Comparison of ENCODE assay signal across 21 cellular contexts in the genomic region with DNA sequence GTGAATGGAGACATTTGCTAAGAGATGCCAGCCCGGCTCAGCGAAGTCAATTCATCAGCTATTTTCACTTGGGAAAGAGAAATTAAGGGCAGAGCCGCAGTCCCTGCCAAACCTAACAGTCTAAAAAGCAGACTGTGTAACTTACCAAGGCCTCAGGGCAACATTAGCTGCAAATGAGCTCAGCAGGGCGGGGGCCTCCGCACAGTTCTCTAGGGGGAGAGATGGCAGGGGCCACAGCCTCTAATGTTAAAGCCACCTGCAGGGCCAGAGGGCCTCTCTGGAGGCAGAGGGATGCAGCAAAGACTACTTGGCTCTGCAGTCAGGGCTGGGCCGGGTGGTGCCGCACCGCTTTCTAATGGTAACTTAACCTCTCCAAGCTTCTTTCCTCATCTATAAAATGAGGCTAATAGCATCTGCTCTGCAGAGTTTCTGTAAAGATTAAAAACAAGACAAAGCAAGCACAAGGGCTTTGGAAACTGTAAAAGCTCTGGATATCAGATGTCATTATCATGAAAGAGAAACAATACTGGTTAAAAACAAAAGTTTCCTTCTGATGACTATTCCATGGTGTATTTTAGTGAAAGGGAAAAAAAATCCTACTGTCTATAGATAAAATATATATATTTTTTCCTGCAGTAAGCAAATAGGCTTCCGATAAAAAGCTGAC. TPM values are rescaled to one million over a fixed set of nuclear protein-coding genes. Genes with fewer than 3 reads are reported as not detected.
DNase-seq lines count a peak whose midpoint lies in the region; ATAC-seq, FAIRE-seq and TF ChIP-seq lines count a peak whose summit lies in the region.
"Had no signal": no experiment of that assay in that cellular context is flagged by ENCODE, and none has a peak within 500 bp of the region (broad histone marks: within the 10 kb centered on the region; RNA-seq: fewer than 3 reads in every experiment).

No MANE protein-coding gene starts in this region.

- intact Hi-C loops in endothelial cell of umbilical vein (cut with micrococcal nuclease), result no loop called here

- H3K4me3 ChIP-seq in endothelial cell of umbilical vein (replicated peaks in 1 of 3; ENCODE audit: insufficient read depth in 1 of 3, low read depth in 1 of 3, low read length in 3 of 3) (no peak overlapping the region), osteoblast (ENCODE audit: insufficient read depth, low read length) (no peak overlapping the region)
- H3K4me3 ChIP-seq: Peyer's patch had no signal

- no peaks in the 10 kb centered on the region for H4K20me1 ChIP-seq in endothelial cell of umbilical vein (replicated peaks; ENCODE audit: control insufficient read depth, extremely low read depth, insufficient read depth, low read length)
- H4K20me1 ChIP-seq in osteoblast (ENCODE audit: insufficient read depth, low read length), result no peaks in the 10 kb centered on the region

- no peaks in the 10 kb centered on the region for H3K36me3 ChIP-seq in endothelial cell of umbilical vein (ENCODE audit: control insufficient read depth in 2 of 2, extremely low read depth in 1 of 2, insufficient read depth in 2 of 2, low read length in 2 of 2)
- no peaks in the 10 kb centered on the region for H3K36me3 ChIP-seq in osteoblast (ENCODE audit: insufficient read depth, low read length)
- H3K36me3 ChIP-seq: Peyer's patch had no signal

- ATAC-seq in HG03565 (IDR thresholded peaks at IDR 0.05; ENCODE audit: unreplicated experiment), result no peak
- no peak for ATAC-seq in GM18907 (IDR thresholded peaks at IDR 0.05; ENCODE audit: unreplicated experiment)
- ATAC-seq: activated T-helper 17 cell treated with anti-CD3 and anti-CD28 coated beads, Interleukin-2, amount 50 U/mL, for 72 hours had no signal

- POLR2A ChIA-PET in endothelial cell of umbilical vein (lab: Charles Lee), result interaction anchor here (1.0 kb wide), 1 partner anchor 13 kb away, joined by 3 read pairs; no protein-coding TSS in a partner anchor

- dilution Hi-C loops in endothelial cell of umbilical vein (cut with MboI; ENCODE audit: extremely low pct_ligation_motif_present, low sequenced_read_pairs), result no loop called here

- CTCF ChIA-PET in endothelial cell of umbilical vein (lab: Charles Lee), result interaction anchor here (0.7 to 2.5 kb wide), 5 partner anchors 10 to 41 kb away, joined by 3 to 9 read pairs (median 3); no protein-coding TSS in a partner anchor

- BruUV-seq in endothelial cell of umbilical vein (replicated peaks; lab: Mats Ljungman, UMichigan), result no TSS peak

- H3K27ac ChIP-seq in C4-2B (peak overlapping the region; percentile 37), endothelial cell of umbilical vein (ENCODE audit: insufficient read depth, low read depth, low read length) (no peak overlapping the region), osteoblast (ENCODE audit: low read depth, low read length) (no peak overlapping the region)

- H2AFZ ChIP-seq in endothelial cell of umbilical vein (ENCODE audit: low read depth, low read length), result peak overlapping the region; percentile 9
- H2AFZ ChIP-seq in osteoblast (ENCODE audit: low read length), result peak overlapping the region; percentile 14

- no peaks in the 10 kb centered on the region for H3K9me1 ChIP-seq in endothelial cell of umbilical vein (replicated peaks; ENCODE audit: control insufficient read depth, extremely low read depth, insufficient read depth, low read length)

- no peak overlapping the region for H3K4me2 ChIP-seq in endothelial cell of umbilical vein (ENCODE audit: insufficient read depth, low read length)
- no peak overlapping the region for H3K4me2 ChIP-seq in osteoblast (ENCODE audit: insufficient read depth, low read length)

- FAIRE-seq in endothelial cell of umbilical vein (lab: Jason Lieb, UNC), result no peak
- FAIRE-seq: HTR-8/SVneo had no signal

- no peak for TF ChIP-seq CTCF in C4-2B (conservative IDR thresholded peaks at IDR 0.05)
- no peak for TF ChIP-seq CTCF in endothelial cell of umbilical vein (IDR thresholded peaks at IDR 0.05; ENCODE audit: extremely low read depth in 1 of 2, insufficient read depth in 1 of 2, low read depth in 1 of 2, low read length in 2 of 2)
- TF ChIP-seq CTCF in osteoblast (IDR thresholded peaks at IDR 0.05; ENCODE audit: extremely low read depth, low read depth, low read length), result no peak

- DNase-seq in NCI-H2081 (lab: John Stamatoyannopoulos, UW), result peak; percentile 61 to 82
- DNase-seq in endothelial cell of umbilical vein (ENCODE audit: low read depth, low spot score), result no peak
- DNase-seq in osteoblast (ENCODE audit: insufficient read length, low spot score, missing footprints), result no peak
- DNase-seq in AG08396 (ENCODE audit: low spot score), result no peak
- no peak for DNase-seq in effector CD8-positive, alpha-beta T cell (lab: John Stamatoyannopoulos, UW)
- DNase-seq: activated B cell treated with CpG ODN at 0.5 μM for 24 hours; amniotic stem cell; GDM1; H7; NCI-H774; nephron progenitor cell; Peyer's patch; stimulated activated CD4-positive, alpha-beta T cell treated with anti-CD3 and anti-CD28 coated beads, Interleukin-12 subunit alpha, Interleukin-12 subunit beta, amount 100 ng/mL, for 4 hours; stimulated activated naive CD4-positive, alpha-beta T cell; T-helper 1 cell had no signal

- H3K9me3 ChIP-seq in endothelial cell of umbilical vein (replicated peaks; ENCODE audit: control insufficient read depth, insufficient read depth, low read length), result no peaks in the 10 kb centered on the region
- H3K9me3 ChIP-seq in osteoblast (ENCODE audit: low read depth, low read length), result no peaks in the 10 kb centered on the region
- H3K9me3 ChIP-seq: Peyer's patch had no signal

- H3K27me3 ChIP-seq in endothelial cell of umbilical vein (ENCODE audit: control insufficient read depth in 2 of 2, insufficient read depth in 2 of 2, low read length in 2 of 2), result no peaks in the 10 kb centered on the region
- no peaks in the 10 kb centered on the region for H3K27me3 ChIP-seq in osteoblast (ENCODE audit: insufficient read depth, low read length)
- H3K27me3 ChIP-seq: Peyer's patch had no signal

- TF ChIP-seq POLR2A in endothelial cell of umbilical vein (IDR thresholded peaks at IDR 0.05; ENCODE audit: low read depth, low read length), result no peak

- H3K4me1 ChIP-seq in endothelial cell of umbilical vein (ENCODE audit: control insufficient read depth, extremely low read depth, insufficient read depth, low read length) (peaks cover 31% of the 10 kb centered on the region), osteoblast (ENCODE audit: insufficient read depth, low read length) (peaks cover 20% of the 10 kb centered on the region)

- H3K9ac ChIP-seq in endothelial cell of umbilical vein (replicated peaks; ENCODE audit: extremely low read depth, insufficient read depth, low read length), result no peak overlapping the region

- H3K79me2 ChIP-seq in endothelial cell of umbilical vein (ENCODE audit: control insufficient read depth, insufficient read depth, low read length), result no peaks in the 10 kb centered on the region
- H3K79me2 ChIP-seq in osteoblast (ENCODE audit: insufficient read depth, low read length), result no peaks in the 10 kb centered on the region

TF ChIP-seq in endothelial cell of umbilical vein, 7 proteins besides CTCF, POLR2A, EP300 and RAD21:
- TF ChIP-seq MYC (IDR thresholded peaks at IDR 0.05; ENCODE audit: low read depth, low read length), result no peak
- TF ChIP-seq POLR2AphosphoS5 (IDR thresholded peaks at IDR 0.05; ENCODE audit: insufficient read depth, low read depth, low read length), result no peak
- TF ChIP-seq JUN (IDR thresholded peaks at IDR 0.05; ENCODE audit: borderline replicate concordance, insufficient read depth, insufficient read length, low read depth), result no peak
- TF ChIP-seq EZH2 (IDR thresholded peaks at IDR 0.05; ENCODE audit: borderline replicate concordance, low read depth, low read length, severe bottlenecking), result no peak
- no peak for TF ChIP-seq MAX (IDR thresholded peaks at IDR 0.05; ENCODE audit: insufficient read depth, insufficient read length)
- no peak for TF ChIP-seq GATA2 (IDR thresholded peaks at IDR 0.05; ENCODE audit: insufficient read depth, insufficient read length, low read depth, low read length)
- TF ChIP-seq FOS (IDR thresholded peaks at IDR 0.05; ENCODE audit: borderline replicate concordance, insufficient read depth, low read length), result no peak

RNA-seq across cellular contexts. Expression of gene GPRC5A, which starts 13.4 kb away (rescaled TPM):
- 17.6 and 22.7 TPM in 2 replicates for total RNA-seq in endothelial cell of umbilical vein
- 82.9 and 86.4 TPM in 2 replicates for polyA plus RNA-seq in endothelial cell of umbilical vein
- 51.2 and 52.4 TPM in 2 replicates for polyA plus RNA-seq in endothelial cell of umbilical vein (2011; cell fraction: cytosol; rRNA removed)
- polyA plus RNA-seq in endothelial cell of umbilical vein (2011; cell fraction: nucleus; rRNA removed), result 49.8 and 59.1 TPM in 2 replicates
- polyA plus RNA-seq in endothelial cell of umbilical vein (2012), result 59.9 and 61.4 TPM in 2 replicates
- polyA minus RNA-seq in endothelial cell of umbilical vein, result 231 and 240 TPM in 2 replicates
- polyA minus RNA-seq in endothelial cell of umbilical vein (2011; cell fraction: cytosol; rRNA and poly(A)+ RNA removed), result 189 TPM
- 53.6 and 78.0 TPM in 2 replicates for polyA minus RNA-seq in endothelial cell of umbilical vein (2011; cell fraction: nucleus; rRNA and poly(A)+ RNA removed)
- 2.7 and 4.7 TPM in 2 replicates for total RNA-seq in osteoblast
- total RNA-seq: activated B cell treated with CpG ODN at 0.5 μM for 24 hours; activated CD8-positive, alpha-beta memory T cell treated with anti-CD3 and anti-CD28 coated beads for 36 hours had no signal

Comparison
In these comparisons a context has a peak if more than half of its experiments do, and no peak if none do; other contexts are left out.
1. DNase-seq: peak in NCI-H2081 (2 of 2); none in endothelial cell of umbilical vein (single experiment), osteoblast (single experiment), AG08396 (single experiment) and effector CD8-positive, alpha-beta T cell (single experiment).